ENCODE assay signal across 1 cellular context in genomic region chr6:12348530-12349511, GRCh38.
TF ChIP-seq lines count a peak whose summit lies in the region.

No MANE protein-coding gene starts in this region.

TF ChIP-seq in HepG2, 621 proteins besides CTCF, POLR2A, EP300 and RAD21 (continued from another document and continues in another):
- TF ChIP-seq, protein P1, sequence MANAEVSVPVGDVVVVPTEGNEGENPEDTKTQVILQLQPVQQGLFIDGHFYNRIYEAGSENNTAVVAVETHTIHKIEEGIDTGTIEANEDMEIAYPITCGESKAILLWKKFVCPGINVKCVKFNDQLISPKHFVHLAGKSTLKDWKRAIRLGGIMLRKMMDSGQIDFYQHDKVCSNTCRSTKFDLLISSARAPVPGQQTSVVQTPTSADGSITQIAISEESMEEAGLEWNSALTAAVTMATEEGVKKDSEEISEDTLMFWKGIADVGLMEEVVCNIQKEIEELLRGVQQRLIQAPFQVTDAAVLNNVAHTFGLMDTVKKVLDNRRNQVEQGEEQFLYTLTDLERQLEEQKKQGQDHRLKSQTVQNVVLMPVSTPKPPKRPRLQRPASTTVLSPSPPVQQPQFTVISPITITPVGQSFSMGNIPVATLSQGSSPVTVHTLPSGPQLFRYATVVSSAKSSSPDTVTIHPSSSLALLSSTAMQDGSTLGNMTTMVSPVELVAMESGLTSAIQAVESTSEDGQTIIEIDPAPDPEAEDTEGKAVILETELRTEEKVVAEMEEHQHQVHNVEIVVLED (CRISPR knock-in tag; IDR thresholded peaks at IDR 0.05; ENCODE audit: borderline replicate concordance): no peak
- TF ChIP-seq TERF1 (CRISPR knock-in tag; IDR thresholded peaks at IDR 0.05): no peak
- TF ChIP-seq GLI4 (CRISPR knock-in tag; IDR thresholded peaks at IDR 0.05; ENCODE audit: borderline replicate concordance): peak; percentile 50; the same call in 1 of the 2 replicates
- peak; percentile 78; the same call in 1 of the 2 replicates for TF ChIP-seq HDAC2 (CRISPR knock-in tag; IDR thresholded peaks at IDR 0.05)
- no peak for TF ChIP-seq MTF1 (CRISPR knock-in tag; IDR thresholded peaks at IDR 0.05)
- TF ChIP-seq NCOA1 (CRISPR knock-in tag; IDR thresholded peaks at IDR 0.05): no peak
- no peak for TF ChIP-seq DNMT1 (CRISPR knock-in tag; IDR thresholded peaks at IDR 0.05)
- TF ChIP-seq ZNF17 (CRISPR knock-in tag; IDR thresholded peaks at IDR 0.05): no peak
- TF ChIP-seq, protein P2, sequence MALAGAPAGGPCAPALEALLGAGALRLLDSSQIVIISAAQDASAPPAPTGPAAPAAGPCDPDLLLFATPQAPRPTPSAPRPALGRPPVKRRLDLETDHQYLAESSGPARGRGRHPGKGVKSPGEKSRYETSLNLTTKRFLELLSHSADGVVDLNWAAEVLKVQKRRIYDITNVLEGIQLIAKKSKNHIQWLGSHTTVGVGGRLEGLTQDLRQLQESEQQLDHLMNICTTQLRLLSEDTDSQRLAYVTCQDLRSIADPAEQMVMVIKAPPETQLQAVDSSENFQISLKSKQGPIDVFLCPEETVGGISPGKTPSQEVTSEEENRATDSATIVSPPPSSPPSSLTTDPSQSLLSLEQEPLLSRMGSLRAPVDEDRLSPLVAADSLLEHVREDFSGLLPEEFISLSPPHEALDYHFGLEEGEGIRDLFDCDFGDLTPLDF (CRISPR knock-in tag; IDR thresholded peaks at IDR 0.05): no peak
- TF ChIP-seq ZBTB37 (CRISPR knock-in tag; IDR thresholded peaks at IDR 0.05): no peak
- TF ChIP-seq KDM1A (CRISPR knock-in tag; IDR thresholded peaks at IDR 0.05): no peak
- 0 out of 2 replicates have a peak, but pooled peaks have one; percentile 21 for TF ChIP-seq ZNF639 (CRISPR knock-in tag; conservative IDR thresholded peaks at IDR 0.05)
- TF ChIP-seq ETV6 (CRISPR knock-in tag; conservative IDR thresholded peaks at IDR 0.05): no peak
- no peak for TF ChIP-seq ZNF234 (CRISPR knock-in tag; conservative IDR thresholded peaks at IDR 0.05)
- no peak for TF ChIP-seq SMAD9 (CRISPR knock-in tag; IDR thresholded peaks at IDR 0.05)
- peak; percentile 90 for TF ChIP-seq CREM (IDR thresholded peaks at IDR 0.05)
- no peak for TF ChIP-seq CREM (CRISPR knock-in tag; IDR thresholded peaks at IDR 0.05)
- TF ChIP-seq ZFP37 (CRISPR knock-in tag; IDR thresholded peaks at IDR 0.05; ENCODE audit: borderline replicate concordance): 0 out of 2 replicates have a peak, but pooled peaks have one; percentile 61
- TF ChIP-seq ZSCAN20 (CRISPR knock-in tag; IDR thresholded peaks at IDR 0.05; ENCODE audit: borderline replicate concordance): no peak
- no peak for TF ChIP-seq ZSCAN9 (CRISPR knock-in tag; IDR thresholded peaks at IDR 0.05; ENCODE audit: borderline replicate concordance)
- TF ChIP-seq ZNF781 (CRISPR knock-in tag; IDR thresholded peaks at IDR 0.05; ENCODE audit: borderline replicate concordance, not compliant biosample characterization): no peak
- TF ChIP-seq KLF16 (CRISPR knock-in tag; IDR thresholded peaks at IDR 0.05): 0 out of 4 replicates have a peak, but pooled peaks of 1 of the 2 experiments have one; percentile 49
- TF ChIP-seq, protein P3, sequence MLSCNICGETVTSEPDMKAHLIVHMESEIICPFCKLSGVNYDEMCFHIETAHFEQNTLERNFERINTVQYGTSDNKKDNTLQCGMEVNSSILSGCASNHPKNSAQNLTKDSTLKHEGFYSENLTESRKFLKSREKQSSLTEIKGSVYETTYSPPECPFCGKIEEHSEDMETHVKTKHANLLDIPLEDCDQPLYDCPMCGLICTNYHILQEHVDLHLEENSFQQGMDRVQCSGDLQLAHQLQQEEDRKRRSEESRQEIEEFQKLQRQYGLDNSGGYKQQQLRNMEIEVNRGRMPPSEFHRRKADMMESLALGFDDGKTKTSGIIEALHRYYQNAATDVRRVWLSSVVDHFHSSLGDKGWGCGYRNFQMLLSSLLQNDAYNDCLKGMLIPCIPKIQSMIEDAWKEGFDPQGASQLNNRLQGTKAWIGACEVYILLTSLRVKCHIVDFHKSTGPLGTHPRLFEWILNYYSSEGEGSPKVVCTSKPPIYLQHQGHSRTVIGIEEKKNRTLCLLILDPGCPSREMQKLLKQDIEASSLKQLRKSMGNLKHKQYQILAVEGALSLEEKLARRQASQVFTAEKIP (CRISPR knock-in tag; IDR thresholded peaks at IDR 0.05; ENCODE audit: borderline replicate concordance): no peak
- no peak for TF ChIP-seq PBX3 (CRISPR knock-in tag; IDR thresholded peaks at IDR 0.05; ENCODE audit: borderline replicate concordance)
- no peak for TF ChIP-seq ZNF660 (CRISPR knock-in tag; IDR thresholded peaks at IDR 0.05; ENCODE audit: borderline replicate concordance, low read depth)
- TF ChIP-seq SCMH1 (CRISPR knock-in tag; IDR thresholded peaks at IDR 0.05; ENCODE audit: borderline replicate concordance): no peak
- TF ChIP-seq ZNF549 (CRISPR knock-in tag; IDR thresholded peaks at IDR 0.05): no peak
- no peak for TF ChIP-seq ZNF512 (CRISPR knock-in tag; IDR thresholded peaks at IDR 0.05)
- no peak for TF ChIP-seq ZNF256 (CRISPR knock-in tag; conservative IDR thresholded peaks at IDR 0.05)
- peak; percentile 60; the same call in 1 of the 2 replicates for TF ChIP-seq THAP11 (CRISPR knock-in tag; IDR thresholded peaks at IDR 0.05)
- peak; percentile 78; the same call in 1 of the 2 replicates for TF ChIP-seq SMAD3 (CRISPR knock-in tag; IDR thresholded peaks at IDR 0.05)
- TF ChIP-seq ZNF577 (CRISPR knock-in tag; IDR thresholded peaks at IDR 0.05; ENCODE audit: borderline replicate concordance, low read depth): no peak
- no peak for TF ChIP-seq HOXA9 (CRISPR knock-in tag; IDR thresholded peaks at IDR 0.05; ENCODE audit: borderline replicate concordance)
- no peak for TF ChIP-seq FIP1L1 (IDR thresholded peaks at IDR 0.05; ENCODE audit: borderline replicate concordance, insufficient read depth, low read depth, low read length)
- TF ChIP-seq ZNF614 (CRISPR knock-in tag; IDR thresholded peaks at IDR 0.05; ENCODE audit: borderline replicate concordance): no peak; the same call in 1 of the 2 replicates
- TF ChIP-seq MED13 (CRISPR knock-in tag; IDR thresholded peaks at IDR 0.05): no peak
- TF ChIP-seq ZNF709 (CRISPR knock-in tag; IDR thresholded peaks at IDR 0.05): no peak
- no peak for TF ChIP-seq SP140L (CRISPR knock-in tag; IDR thresholded peaks at IDR 0.05; ENCODE audit: borderline replicate concordance)
- no peak for TF ChIP-seq RFX3 (CRISPR knock-in tag; IDR thresholded peaks at IDR 0.05)
- TF ChIP-seq GFI1 (CRISPR knock-in tag; IDR thresholded peaks at IDR 0.05; ENCODE audit: borderline replicate concordance): no peak; the same call in 1 of the 2 replicates
- peak; percentile 52; the same call in 1 of the 2 replicates for TF ChIP-seq ETV5 (CRISPR knock-in tag; IDR thresholded peaks at IDR 0.05; ENCODE audit: borderline replicate concordance)
- peak; percentile 87 for TF ChIP-seq ZBTB7B (CRISPR knock-in tag; IDR thresholded peaks at IDR 0.05)
- TF ChIP-seq, protein P4, sequence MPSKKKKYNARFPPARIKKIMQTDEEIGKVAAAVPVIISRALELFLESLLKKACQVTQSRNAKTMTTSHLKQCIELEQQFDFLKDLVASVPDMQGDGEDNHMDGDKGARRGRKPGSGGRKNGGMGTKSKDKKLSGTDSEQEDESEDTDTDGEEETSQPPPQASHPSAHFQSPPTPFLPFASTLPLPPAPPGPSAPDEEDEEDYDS (CRISPR knock-in tag; IDR thresholded peaks at IDR 0.05): 0 out of 2 replicates have a peak, but pooled peaks have one; percentile 34
- TF ChIP-seq, protein P5, sequence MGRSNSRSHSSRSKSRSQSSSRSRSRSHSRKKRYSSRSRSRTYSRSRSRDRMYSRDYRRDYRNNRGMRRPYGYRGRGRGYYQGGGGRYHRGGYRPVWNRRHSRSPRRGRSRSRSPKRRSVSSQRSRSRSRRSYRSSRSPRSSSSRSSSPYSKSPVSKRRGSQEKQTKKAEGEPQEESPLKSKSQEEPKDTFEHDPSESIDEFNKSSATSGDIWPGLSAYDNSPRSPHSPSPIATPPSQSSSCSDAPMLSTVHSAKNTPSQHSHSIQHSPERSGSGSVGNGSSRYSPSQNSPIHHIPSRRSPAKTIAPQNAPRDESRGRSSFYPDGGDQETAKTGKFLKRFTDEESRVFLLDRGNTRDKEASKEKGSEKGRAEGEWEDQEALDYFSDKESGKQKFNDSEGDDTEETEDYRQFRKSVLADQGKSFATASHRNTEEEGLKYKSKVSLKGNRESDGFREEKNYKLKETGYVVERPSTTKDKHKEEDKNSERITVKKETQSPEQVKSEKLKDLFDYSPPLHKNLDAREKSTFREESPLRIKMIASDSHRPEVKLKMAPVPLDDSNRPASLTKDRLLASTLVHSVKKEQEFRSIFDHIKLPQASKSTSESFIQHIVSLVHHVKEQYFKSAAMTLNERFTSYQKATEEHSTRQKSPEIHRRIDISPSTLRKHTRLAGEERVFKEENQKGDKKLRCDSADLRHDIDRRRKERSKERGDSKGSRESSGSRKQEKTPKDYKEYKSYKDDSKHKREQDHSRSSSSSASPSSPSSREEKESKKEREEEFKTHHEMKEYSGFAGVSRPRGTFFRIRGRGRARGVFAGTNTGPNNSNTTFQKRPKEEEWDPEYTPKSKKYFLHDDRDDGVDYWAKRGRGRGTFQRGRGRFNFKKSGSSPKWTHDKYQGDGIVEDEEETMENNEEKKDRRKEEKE (IDR thresholded peaks at IDR 0.05): no peak
- peak; percentile 68; the same call in 1 of the 2 replicates for TF ChIP-seq MEF2D (CRISPR knock-in tag; IDR thresholded peaks at IDR 0.05)
- TF ChIP-seq NR2F1 (CRISPR knock-in tag; IDR thresholded peaks at IDR 0.05): no peak
- TF ChIP-seq ZNF674 (CRISPR knock-in tag; IDR thresholded peaks at IDR 0.05; ENCODE audit: low read depth): no peak
- no peak for TF ChIP-seq ZNF44 (CRISPR knock-in tag; IDR thresholded peaks at IDR 0.05)
- TF ChIP-seq IRX3 (CRISPR knock-in tag; IDR thresholded peaks at IDR 0.05; ENCODE audit: borderline replicate concordance, low read depth): no peak
- no peak for TF ChIP-seq ZNF672 (CRISPR knock-in tag; IDR thresholded peaks at IDR 0.05)
- TF ChIP-seq ZNF326 (CRISPR knock-in tag; IDR thresholded peaks at IDR 0.05; ENCODE audit: borderline replicate concordance): no peak
- no peak for TF ChIP-seq ZNF773 (CRISPR knock-in tag; IDR thresholded peaks at IDR 0.05; ENCODE audit: borderline replicate concordance)
- TF ChIP-seq, protein P6, sequence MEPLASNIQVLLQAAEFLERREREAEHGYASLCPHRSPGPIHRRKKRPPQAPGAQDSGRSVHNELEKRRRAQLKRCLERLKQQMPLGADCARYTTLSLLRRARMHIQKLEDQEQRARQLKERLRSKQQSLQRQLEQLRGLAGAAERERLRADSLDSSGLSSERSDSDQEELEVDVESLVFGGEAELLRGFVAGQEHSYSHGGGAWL (CRISPR knock-in tag; IDR thresholded peaks at IDR 0.05): no peak; the same call in 1 of the 2 replicates
- TF ChIP-seq JDP2 (CRISPR knock-in tag; IDR thresholded peaks at IDR 0.05; ENCODE audit: borderline replicate concordance): no peak
- 0 out of 2 replicates have a peak, but pooled peaks have one; percentile 33 for TF ChIP-seq SALL2 (CRISPR knock-in tag; IDR thresholded peaks at IDR 0.05)
- no peak for TF ChIP-seq EEA1 (CRISPR knock-in tag; IDR thresholded peaks at IDR 0.05; ENCODE audit: borderline replicate concordance)
- TF ChIP-seq ZNF879 (CRISPR knock-in tag; IDR thresholded peaks at IDR 0.05): no peak
- no peak for TF ChIP-seq AHR (CRISPR knock-in tag; IDR thresholded peaks at IDR 0.05)
- peak; percentile 58; the same call in 1 of the 2 replicates for TF ChIP-seq KAT8 (CRISPR knock-in tag; IDR thresholded peaks at IDR 0.05)
- no peak for TF ChIP-seq ZNF138 (CRISPR knock-in tag; IDR thresholded peaks at IDR 0.05; ENCODE audit: low read depth)
